ENCODE assay signal across 6 cellular contexts in the genomic region with DNA sequence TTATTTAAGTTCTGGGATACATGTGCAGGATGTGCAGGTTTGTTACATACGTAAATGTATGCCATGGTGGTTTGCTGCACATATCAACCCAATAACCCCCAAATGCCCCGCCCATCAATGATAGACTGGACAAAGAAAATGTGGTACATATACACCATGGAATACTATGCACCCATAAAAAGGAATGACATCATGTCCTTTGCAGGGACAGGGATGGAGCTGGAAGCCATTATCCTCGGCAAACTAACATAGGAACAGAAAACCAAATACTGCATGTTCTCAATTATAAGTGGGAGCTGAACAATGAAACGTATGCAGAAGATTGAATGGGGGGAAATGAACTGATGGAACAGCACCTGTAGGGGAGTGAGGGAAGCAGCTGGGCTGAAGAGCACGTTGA.
DNase-seq lines count a peak whose midpoint lies in the region; ATAC-seq, FAIRE-seq and TF ChIP-seq lines count a peak whose summit lies in the region.
"Not testable (repeated sequence)": the region's sequence is repeated elsewhere in the genome, so short reads cannot be mapped to it uniquely, and the experiment has no call there.

No MANE protein-coding gene starts in this region.

- H3K27me3 ChIP-seq in K562 (ENCODE audit: control insufficient read depth in 2 of 2, insufficient read depth in 2 of 2, low read length in 2 of 2); left ventricle myocardium inferior (ENCODE audit: low read depth); HepG2 (ENCODE audit: control insufficient read depth in 1 of 2, insufficient read depth in 2 of 2, low read length in 2 of 2); mesenchymal stem cell (ENCODE audit: control insufficient read depth in 1 of 2, insufficient read depth in 1 of 2, low read length in 2 of 2): not testable (repeated sequence)

- in situ Hi-C loops in K562 (cut with MboI); HepG2 (cut with HindIII; ENCODE audit: extremely low pct_ligation_motif_present, low pct_unique_long_range_greater_than_20kb): not testable (repeated sequence)

- intact Hi-C loops in K562 (cut with micrococcal nuclease); left ventricle myocardium inferior (cut with micrococcal nuclease); HepG2 (cut with micrococcal nuclease; ENCODE audit: unreplicated experiment): not testable (repeated sequence)

- not testable (repeated sequence) for H3K79me1 ChIP-seq in mesenchymal stem cell (replicated peaks; ENCODE audit: low read length, poor library complexity, severe bottlenecking)

- not testable (repeated sequence) for DNase-seq in K562 (ENCODE audit: extremely low read depth in 1 of 4, low spot score in 3 of 4); left ventricle myocardium inferior; HepG2 (ENCODE audit: low spot score); mesenchymal stem cell

- peaks cover 17% of the 10 kb centered on the region for H3K4me1 Mint-ChIP-seq in nephron

- H2BK12ac ChIP-seq in mesenchymal stem cell (ENCODE audit: low read length in 2 of 2), result not testable (repeated sequence)

- POLR2A ChIA-PET in HEK293 (lab: Yijun Ruan, JAX); HepG2 (lab: Yijun Ruan, JAX): not testable (repeated sequence)
- POLR2A ChIA-PET in K562 (lab: Yijun Ruan, JAX), result interaction anchor here (0.6 kb wide), 1 partner anchor 11 kb away, joined by 3 read pairs; no protein-coding TSS in a partner anchor

- H3K18ac ChIP-seq in mesenchymal stem cell (ENCODE audit: low read depth in 1 of 2, low read length in 2 of 2), result not testable (repeated sequence)

- BruUV-seq in K562 (replicated peaks; lab: Mats Ljungman, UMichigan); HepG2 (replicated peaks; lab: Mats Ljungman, UMichigan): not testable (repeated sequence)

- not testable (repeated sequence) for H3K23ac ChIP-seq in mesenchymal stem cell (ENCODE audit: low read length in 2 of 2)

- CTCF ChIA-PET in HEK293 (lab: Yijun Ruan, JAX), result interaction anchor here (1.3 kb wide), 1 partner anchor 8 kb away, joined by 3 read pairs; no protein-coding TSS in a partner anchor
- CTCF ChIA-PET in K562 (lab: Yijun Ruan, JAX; ENCODE audit: low intra/inter-chr PET ratio); HepG2 (lab: Yijun Ruan, JAX; ENCODE audit: low intra/inter-chr PET ratio, low total read pairs): not testable (repeated sequence)

- FAIRE-seq in K562 (lab: Jason Lieb, UNC); HepG2 (lab: Jason Lieb, UNC): not testable (repeated sequence)

- not testable (repeated sequence) for H3K9me3 ChIP-seq in HEK293 (ENCODE audit: control insufficient read depth, insufficient read depth, low read depth, low read length); K562 (replicated peaks; ENCODE audit: control insufficient read depth, insufficient read depth, low read depth, low read length); left ventricle myocardium inferior (replicated peaks); HepG2 (ENCODE audit: low read length); mesenchymal stem cell (ENCODE audit: control insufficient read depth, low read length)

- ATAC-seq in K562, HepG2: not testable (repeated sequence)

- H2AK5ac ChIP-seq in mesenchymal stem cell (ENCODE audit: low read length, severe bottlenecking), result not testable (repeated sequence)

- H2BK15ac ChIP-seq in mesenchymal stem cell (ENCODE audit: low read depth, poor library complexity, severe bottlenecking), result peak overlapping the region; percentile 36

- not testable (repeated sequence) for H4K91ac ChIP-seq in mesenchymal stem cell (ENCODE audit: low read length)

- under 1% methylated on average over 5 of the region's 5 CpGs for WGBS in K562 (ENCODE audit: insufficient coverage, low coverage, missing lambda C conversion rate)
- WGBS in HepG2 (ENCODE audit: low lambda C conversion rate), result 3% methylated on average over 5 of the region's 5 CpGs
- 82% methylated on average over 3 of the region's 5 CpGs for WGBS in mesenchymal stem cell

- H4K20me1 ChIP-seq in K562 (replicated peaks; ENCODE audit: control insufficient read depth, insufficient read depth, low read length); HepG2 (ENCODE audit: insufficient read depth, low read length): not testable (repeated sequence)

- H3K36me3 Mint-ChIP-seq in nephron (ENCODE audit: low read depth), result not testable (repeated sequence)

- not testable (repeated sequence) for H3K9me3 Mint-ChIP-seq in nephron

- H3K14ac ChIP-seq in mesenchymal stem cell (ENCODE audit: low read length in 2 of 2), result not testable (repeated sequence)

- not testable (repeated sequence) for H2BK5ac ChIP-seq in mesenchymal stem cell (ENCODE audit: low read depth, low read length, poor library complexity, severe bottlenecking)

- H3K27ac ChIP-seq in HEK293 (ENCODE audit: extremely low read depth, low read depth, low read length); K562 (ENCODE audit: extremely low read depth, low read depth, low read length); HepG2 (ENCODE audit: extremely low read length, insufficient read depth, low read length); mesenchymal stem cell (ENCODE audit: low read length, poor library complexity, severe bottlenecking): not testable (repeated sequence)
- H3K27ac ChIP-seq in left ventricle myocardium inferior (replicated peaks), result peak overlapping the region; percentile 32

- H2BK120ac ChIP-seq in mesenchymal stem cell (ENCODE audit: low read depth, low read length), result not testable (repeated sequence)

- not testable (repeated sequence) for TF ChIP-seq EP300 in K562 (IDR thresholded peaks at IDR 0.05; ENCODE audit: low read length); HepG2 (IDR thresholded peaks at IDR 0.05; ENCODE audit: low read depth in 2 of 2, low read length in 2 of 2); HepG2 (CRISPR knock-in tag; IDR thresholded peaks at IDR 0.05; ENCODE audit: borderline replicate concordance)

- not testable (repeated sequence) for TF ChIP-seq RAD21 in K562 (CRISPR knock-in tag; conservative IDR thresholded peaks at IDR 0.05 in 1 of 2, IDR thresholded peaks at IDR 0.05 in 1 of 2); HepG2 (CRISPR knock-in tag; IDR thresholded peaks at IDR 0.05)

- not testable (repeated sequence) for H3K4me3 ChIP-seq in HEK293 (ENCODE audit: low read depth, low read length); K562; left ventricle myocardium inferior; HepG2 (replicated peaks in 1 of 3; ENCODE audit: insufficient read depth in 1 of 3, low read depth in 2 of 3, low read length in 3 of 3); mesenchymal stem cell (ENCODE audit: insufficient read depth in 1 of 2, low read depth in 1 of 2, low read length in 2 of 2)

- H4K8ac ChIP-seq in mesenchymal stem cell (ENCODE audit: low read length), result not testable (repeated sequence)

- H3K36me3 ChIP-seq in HEK293 (ENCODE audit: control insufficient read depth in 2 of 2, insufficient read depth in 1 of 2, low read length in 2 of 2); K562 (ENCODE audit: control insufficient read depth, insufficient read depth, low read length); left ventricle myocardium inferior; HepG2 (replicated peaks in 1 of 2; ENCODE audit: control insufficient read depth in 1 of 2, insufficient read depth in 2 of 2, low read length in 2 of 2); mesenchymal stem cell (ENCODE audit: control insufficient read depth in 1 of 2, insufficient read depth in 2 of 2, low read depth in 1 of 2, low read length in 2 of 2): not testable (repeated sequence)

- not testable (repeated sequence) for H3K4ac ChIP-seq in mesenchymal stem cell (ENCODE audit: low read depth in 1 of 2, low read length in 2 of 2)

- H3K27me3 Mint-ChIP-seq in nephron (ENCODE audit: low read depth), result not testable (repeated sequence)

- H3K9me1 ChIP-seq in K562 (ENCODE audit: control insufficient read depth, insufficient read depth, low read length), result not testable (repeated sequence)

- H3K9ac ChIP-seq in K562 (ENCODE audit: insufficient read depth in 1 of 2, low read depth in 2 of 2, low read length in 2 of 2); HepG2 (ENCODE audit: insufficient read depth, low read depth, low read length); mesenchymal stem cell (ENCODE audit: low read length): not testable (repeated sequence)

- not testable (repeated sequence) for H2AFZ ChIP-seq in K562 (ENCODE audit: low read depth, low read length); HepG2 (ENCODE audit: low read length); mesenchymal stem cell (ENCODE audit: low read depth, low read length)

- not testable (repeated sequence) for H3K79me2 ChIP-seq in K562 (ENCODE audit: control insufficient read depth, insufficient read depth, low read length); HepG2 (ENCODE audit: insufficient read depth, low read length)

- H3K4me3 Mint-ChIP-seq in nephron, result not testable (repeated sequence)

- H3K4me2 ChIP-seq in K562 (ENCODE audit: insufficient read depth, low read length); HepG2 (ENCODE audit: low read depth, low read length); mesenchymal stem cell (ENCODE audit: low read length, poor library complexity, severe bottlenecking): not testable (repeated sequence)

- H3K4me1 ChIP-seq in HEK293 (ENCODE audit: control insufficient read depth, insufficient read depth, low read length); K562 (replicated peaks in 1 of 2; ENCODE audit: control insufficient read depth in 2 of 2, insufficient read depth in 2 of 2, low read length in 2 of 2); left ventricle myocardium inferior; HepG2 (ENCODE audit: insufficient read depth, low read length); mesenchymal stem cell (ENCODE audit: control insufficient read depth, insufficient read depth, low read depth, low read length): not testable (repeated sequence)

- not testable (repeated sequence) for TF ChIP-seq CTCF in HEK293 (tag by site-specific recombination; IDR thresholded peaks at IDR 0.05); K562 (IDR thresholded peaks at IDR 0.05 in 2 of 3, conservative IDR thresholded peaks at IDR 0.05 in 1 of 3; ENCODE audit: insufficient read depth in 2 of 3, low read depth in 1 of 3, low read length in 3 of 3); left ventricle myocardium inferior (IDR thresholded peaks at IDR 0.05; ENCODE audit: borderline replicate concordance); HepG2 (CRISPR knock-in tag; IDR thresholded peaks at IDR 0.05); nephron (IDR thresholded peaks at IDR 0.05; ENCODE audit: unreplicated experiment in 3 of 3)

- not testable (repeated sequence) for TF ChIP-seq POLR2A in K562 (conservative IDR thresholded peaks at IDR 0.05); HepG2 (IDR thresholded peaks at IDR 0.05; ENCODE audit: insufficient read depth in 1 of 2, low read depth in 2 of 2, low read length in 2 of 2)

- H3K27ac Mint-ChIP-seq in nephron, result peak overlapping the region in 2 of 3 experiments; percentile 56 to 90
